In genomic region chr4:185504098-185505047, GRCh38 we compare ENCODE assay signal across 1 cellular context.
A peak's percentile ranks its signal among the peaks of the same experiment; 100 is the strongest.
TF ChIP-seq lines count a peak whose summit lies in the region.

No MANE protein-coding gene starts in this region.

TF ChIP-seq in HepG2, 621 proteins besides CTCF, POLR2A, EP300 and RAD21 (continued from another document and continues in another):
- no peak for TF ChIP-seq SETDB1 (CRISPR knock-in tag; IDR thresholded peaks at IDR 0.05; ENCODE audit: borderline replicate concordance)
- TF ChIP-seq ISL2 (CRISPR knock-in tag; IDR thresholded peaks at IDR 0.05), result 0 out of 2 replicates have a peak, but pooled peaks have one; percentile 36
- TF ChIP-seq ZNF780A (CRISPR knock-in tag; IDR thresholded peaks at IDR 0.05), result no peak
- no peak for TF ChIP-seq CBX2 (IDR thresholded peaks at IDR 0.05; ENCODE audit: low read depth, low read length)
- no peak for TF ChIP-seq CBX2 (CRISPR knock-in tag; IDR thresholded peaks at IDR 0.05; ENCODE audit: low read depth)
- TF ChIP-seq GTF3A (CRISPR knock-in tag; conservative IDR thresholded peaks at IDR 0.05), result no peak
- TF ChIP-seq ZNF451 (CRISPR knock-in tag; IDR thresholded peaks at IDR 0.05), result no peak
- no peak for TF ChIP-seq ZNF75D (CRISPR knock-in tag; IDR thresholded peaks at IDR 0.05; ENCODE audit: borderline replicate concordance)
- TF ChIP-seq NFE2 (CRISPR knock-in tag; IDR thresholded peaks at IDR 0.05), result peak; percentile 64; the same call in 1 of the 2 replicates
- TF ChIP-seq ZBTB37 (CRISPR knock-in tag; IDR thresholded peaks at IDR 0.05), result no peak
- TF ChIP-seq MNT (IDR thresholded peaks at IDR 0.05), result no peak
- TF ChIP-seq ZFP1 (CRISPR knock-in tag; IDR thresholded peaks at IDR 0.05), result no peak
- no peak for TF ChIP-seq HNF1A (IDR thresholded peaks at IDR 0.05; ENCODE audit: low read depth)
- peak; percentile 41; the same call in 1 of the 2 replicates for TF ChIP-seq HNF1A (CRISPR knock-in tag; IDR thresholded peaks at IDR 0.05; ENCODE audit: borderline replicate concordance)
- TF ChIP-seq RARG (CRISPR knock-in tag; IDR thresholded peaks at IDR 0.05; ENCODE audit: low read depth), result no peak
- TF ChIP-seq ZNF337 (CRISPR knock-in tag; IDR thresholded peaks at IDR 0.05; ENCODE audit: borderline replicate concordance, low read depth), result no peak
- peak; percentile 97 for TF ChIP-seq SRF (IDR thresholded peaks at IDR 0.05; ENCODE audit: low read depth, low read length)
- peak; percentile 72 for TF ChIP-seq MED1 (CRISPR knock-in tag; IDR thresholded peaks at IDR 0.05)
- no peak for TF ChIP-seq TOE1 (CRISPR knock-in tag; IDR thresholded peaks at IDR 0.05)
- no peak for TF ChIP-seq ZNF503 (CRISPR knock-in tag; IDR thresholded peaks at IDR 0.05)
- TF ChIP-seq RELA (CRISPR knock-in tag; IDR thresholded peaks at IDR 0.05), result no peak
- peak; percentile 64 for TF ChIP-seq NCOA2 (CRISPR knock-in tag; IDR thresholded peaks at IDR 0.05)
- no peak for TF ChIP-seq SCMH1 (CRISPR knock-in tag; IDR thresholded peaks at IDR 0.05; ENCODE audit: borderline replicate concordance)
- TF ChIP-seq HNF4G (IDR thresholded peaks at IDR 0.05; ENCODE audit: borderline replicate concordance, low read depth, low read length), result peak; percentile 73
- TF ChIP-seq HNF4G (CRISPR knock-in tag; IDR thresholded peaks at IDR 0.05; ENCODE audit: borderline replicate concordance, low read depth), result peak; percentile 31; the same call in 1 of the 2 replicates
- TF ChIP-seq SNAPC5 (CRISPR knock-in tag; IDR thresholded peaks at IDR 0.05; ENCODE audit: borderline replicate concordance), result no peak
- no peak for TF ChIP-seq ZNF256 (CRISPR knock-in tag; conservative IDR thresholded peaks at IDR 0.05)
- peak; percentile 72 for TF ChIP-seq CREM (IDR thresholded peaks at IDR 0.05)
- TF ChIP-seq CREM (CRISPR knock-in tag; IDR thresholded peaks at IDR 0.05), result no peak
- no peak for TF ChIP-seq FOXA1 (IDR thresholded peaks at IDR 0.05)
- no peak; the same call in 1 of the 2 replicates for TF ChIP-seq FOXA1 (CRISPR knock-in tag; IDR thresholded peaks at IDR 0.05)
- no peak for TF ChIP-seq ZNF296 (CRISPR knock-in tag; conservative IDR thresholded peaks at IDR 0.05)
- TF ChIP-seq GATA4 (IDR thresholded peaks at IDR 0.05; ENCODE audit: borderline replicate concordance, low read depth), result no peak
- no peak for TF ChIP-seq ZBTB46 (CRISPR knock-in tag; IDR thresholded peaks at IDR 0.05; ENCODE audit: borderline replicate concordance)
- no peak for TF ChIP-seq TFE3 (CRISPR knock-in tag; IDR thresholded peaks at IDR 0.05)
- no peak for TF ChIP-seq ZSCAN12 (CRISPR knock-in tag; IDR thresholded peaks at IDR 0.05)
- no peak for TF ChIP-seq TIGD3 (CRISPR knock-in tag; IDR thresholded peaks at IDR 0.05; ENCODE audit: borderline replicate concordance)
- peak; percentile 79 for TF ChIP-seq ATF2 (CRISPR knock-in tag; IDR thresholded peaks at IDR 0.05)
- TF ChIP-seq MEIS1 (CRISPR knock-in tag; IDR thresholded peaks at IDR 0.05; ENCODE audit: borderline replicate concordance), result no peak
- TF ChIP-seq FOXK1 (CRISPR knock-in tag; IDR thresholded peaks at IDR 0.05; ENCODE audit: borderline replicate concordance, low read depth), result peak; percentile 66; the same call in 1 of the 2 replicates
